ENCODE assay signal across 21 cellular contexts in genomic region chr7:138313829-138314178, GRCh38.
DNase-seq lines count a peak whose midpoint lies in the region; ATAC-seq, FAIRE-seq and TF ChIP-seq lines count a peak whose summit lies in the region.
"Had no signal": no experiment of that assay in that cellular context is flagged by ENCODE, and none has a peak within 500 bp of the region (broad histone marks: within the 10 kb centered on the region; RNA-seq: fewer than 3 reads in every experiment).

No MANE protein-coding gene starts in this region.

- no peaks in the 10 kb centered on the region for H3K9me3 ChIP-seq in CD8-positive, alpha-beta memory T cell (ENCODE audit: low read length)
- no peaks in the 10 kb centered on the region for H3K9me3 ChIP-seq in GM12878 (replicated peaks; ENCODE audit: control insufficient read depth, insufficient read depth, low read length)
- no peaks in the 10 kb centered on the region for H3K9me3 ChIP-seq in neural progenitor cell (ENCODE audit: low read depth)
- peaks cover 0 to 4% (median 0%) of the 10 kb centered on the region in 4 donors for H3K9me3 ChIP-seq in stomach
- H3K9me3 ChIP-seq: SK-N-SH had no signal

- no peak overlapping the region for H3K9ac ChIP-seq in GM12878 (ENCODE audit: control insufficient read depth, insufficient read depth, low read length)
- no peak overlapping the region for H3K9ac ChIP-seq in neural progenitor cell
- H3K9ac ChIP-seq: SK-N-SH had no signal

- H3K36me3 Mint-ChIP-seq in CD8-positive, alpha-beta memory T cell, result no peaks in the 10 kb centered on the region
- no peaks in the 10 kb centered on the region for H3K36me3 Mint-ChIP-seq in neural progenitor cell
- no peaks in the 10 kb centered on the region for H3K36me3 Mint-ChIP-seq in activated naive CD4-positive, alpha-beta T cell treated with anti-CD3 and anti-CD28 coated beads, Interleukin-2, amount 10 ng/mL, durations not matched to agents 7 days and 5 days
- H3K36me3 Mint-ChIP-seq: CD4-positive, alpha-beta memory T cell had no signal

- 31% methylated on average over 2 of the region's 2 CpGs for WGBS in GM12878 (ENCODE audit: insufficient coverage, insufficient replicate concordance, low lambda C conversion rate, missing lambda C conversion rate)
- WGBS in stomach, 5 donors, result 61 to 73% (median 68%) methylated on average over 2 of the region's 2 CpGs

- SMC1A ChIA-PET in GM12878 (lab: Charles Lee; ENCODE audit: uncharacterized antibody, unreplicated experiment), result interaction anchor here (1.2 to 1.7 kb wide), 4 partner anchors 16 to 152 kb away, joined by 3 to 4 read pairs (median 4); no protein-coding TSS in a partner anchor

- H3K27me3 ChIP-seq in CD8-positive, alpha-beta memory T cell (ENCODE audit: insufficient read depth, low read length, poor library complexity, severe bottlenecking), result no peaks in the 10 kb centered on the region
- H3K27me3 ChIP-seq in GM12878 (replicated peaks in 1 of 2; ENCODE audit: control insufficient read depth in 2 of 2, insufficient read depth in 2 of 2, low read length in 1 of 2), result no peaks in the 10 kb centered on the region
- H3K27me3 ChIP-seq in neural progenitor cell, result no peaks in the 10 kb centered on the region
- no peaks in the 10 kb centered on the region for H3K27me3 ChIP-seq in stomach

- no peaks in the 10 kb centered on the region for H3K36me3 ChIP-seq in CD8-positive, alpha-beta memory T cell (ENCODE audit: insufficient read depth, low read length)
- H3K36me3 ChIP-seq in GM12878 (ENCODE audit: control insufficient read depth in 2 of 2, insufficient read depth in 2 of 2, low read length in 1 of 2) (no peaks in the 10 kb centered on the region), neural progenitor cell (no peaks in the 10 kb centered on the region), stomach (no peaks in the 10 kb centered on the region)

- H3K4me1 Mint-ChIP-seq in CD8-positive, alpha-beta memory T cell, result no peaks in the 10 kb centered on the region
- peaks cover 5% of the 10 kb centered on the region for H3K4me1 Mint-ChIP-seq in neural progenitor cell
- H3K4me1 Mint-ChIP-seq in activated naive CD4-positive, alpha-beta T cell treated with anti-CD3 and anti-CD28 coated beads, Interleukin-2, amount 10 ng/mL, durations not matched to agents 7 days and 5 days, result no peaks in the 10 kb centered on the region
- H3K4me1 Mint-ChIP-seq: CD4-positive, alpha-beta memory T cell had no signal

- RAD21 ChIA-PET in GM12878 (lab: Charles Lee; ENCODE audit: unreplicated experiment), result interaction anchor here (1.0 to 1.9 kb wide), 2 partner anchors 33 to 425 kb away, joined by 4 to 5 read pairs; no protein-coding TSS in a partner anchor

- TF ChIP-seq POLR2A in GM12878 (IDR thresholded peaks at IDR 0.05; ENCODE audit: low read depth, low read length) (no peak), stomach (IDR thresholded peaks at IDR 0.05) (no peak)

- no peak for TF ChIP-seq EP300 in GM12878 (IDR thresholded peaks at IDR 0.05; ENCODE audit: borderline replicate concordance in 1 of 2, control insufficient read depth in 1 of 2, low read depth in 2 of 2, low read length in 2 of 2)
- no peak for TF ChIP-seq EP300 in stomach (IDR thresholded peaks at IDR 0.05)

- FAIRE-seq in GM12878 (lab: Jason Lieb, UNC), result no peak
- FAIRE-seq: A204.1, H1 had no signal

- H3K27ac ChIP-seq in CD8-positive, alpha-beta memory T cell (ENCODE audit: low read depth, low read length), result peak overlapping the region; percentile 7
- H3K27ac ChIP-seq in GM12878 (ENCODE audit: control insufficient read depth, insufficient read depth) (no peak overlapping the region), neural progenitor cell (no peak overlapping the region), stomach (peak overlapping the region in 3 of 5 donors; percentile 51 to 63 (median 61))
- H3K27ac ChIP-seq: HL-60 had no signal

- no peaks in the 10 kb centered on the region for H3F3A ChIP-seq in neural progenitor cell (ENCODE audit: low read depth)

- peaks cover 0 to 2% (median 0%) of the 10 kb centered on the region in 5 donors for H3K9me3 Mint-ChIP-seq in CD8-positive, alpha-beta memory T cell
- peaks cover 18% of the 10 kb centered on the region for H3K9me3 Mint-ChIP-seq in neural progenitor cell
- H3K9me3 Mint-ChIP-seq in activated naive CD4-positive, alpha-beta T cell treated with anti-CD3 and anti-CD28 coated beads, Interleukin-2, amount 10 ng/mL, durations not matched to agents 7 days and 5 days, result no peaks in the 10 kb centered on the region

- in situ Hi-C loops in GM12878 (cut with MboI), result no loop called here

- intact Hi-C loops in GM12878 (cut with micrococcal nuclease; ENCODE audit: unreplicated experiment), result no loop called here
- intact Hi-C loops in stomach (cut with DNase I; ENCODE audit: low total_unique reads), result no loop called here

- no peak overlapping the region for H3K27ac Mint-ChIP-seq in CD8-positive, alpha-beta memory T cell
- H3K27ac Mint-ChIP-seq in neural progenitor cell, result peak overlapping the region; percentile 69
- no peak overlapping the region for H3K27ac Mint-ChIP-seq in activated naive CD4-positive, alpha-beta T cell treated with anti-CD3 and anti-CD28 coated beads, Interleukin-2, amount 10 ng/mL, durations not matched to agents 7 days and 5 days
- H3K27ac Mint-ChIP-seq: CD4-positive, alpha-beta memory T cell had no signal

- peak overlapping the region; percentile 34; the same call in 1 of the 2 replicates for H2AFZ ChIP-seq in GM12878 (ENCODE audit: control insufficient read depth, low read depth, low read length)
- H2AFZ ChIP-seq in neural progenitor cell (replicated peaks), result no peak overlapping the region

- ATAC-seq in GM12878, result no peak
- ATAC-seq: HCT116 had no signal

- no peak overlapping the region for H3K4me3 Mint-ChIP-seq in CD8-positive, alpha-beta memory T cell
- no peak overlapping the region for H3K4me3 Mint-ChIP-seq in neural progenitor cell
- no peak overlapping the region for H3K4me3 Mint-ChIP-seq in activated naive CD4-positive, alpha-beta T cell treated with anti-CD3 and anti-CD28 coated beads, Interleukin-2, amount 10 ng/mL, durations not matched to agents 7 days and 5 days
- H3K4me3 Mint-ChIP-seq: CD4-positive, alpha-beta memory T cell had no signal

- POLR2A ChIA-PET in CD8-positive, alpha-beta memory T cell (lab: Charles Lee), result no interaction called here
- POLR2A ChIA-PET in GM12878 (lab: Charles Lee), result interaction anchor here (0.6 to 0.7 kb wide), 2 partner anchors 291 to 559 kb away, joined by 3 read pairs; no protein-coding TSS in a partner anchor

- H3K4me3 ChIP-seq in CD8-positive, alpha-beta memory T cell (ENCODE audit: low read length), result no peak overlapping the region
- H3K4me3 ChIP-seq in GM12878, result no peak overlapping the region
- no peak overlapping the region for H3K4me3 ChIP-seq in neural progenitor cell
- H3K4me3 ChIP-seq in stomach, result no peak overlapping the region

- no peaks in the 10 kb centered on the region for H3K4me1 ChIP-seq in CD8-positive, alpha-beta memory T cell (ENCODE audit: insufficient read depth, low read length)
- no peaks in the 10 kb centered on the region for H3K4me1 ChIP-seq in GM12878 (ENCODE audit: control insufficient read depth, insufficient read depth, low read length)
- no peaks in the 10 kb centered on the region for H3K4me1 ChIP-seq in neural progenitor cell
- peaks cover 0 to 6% (median 3%) of the 10 kb centered on the region in 4 donors for H3K4me1 ChIP-seq in stomach

- BruUV-seq in GM12878 (replicated peaks; lab: Mats Ljungman, UMichigan), result no TSS peak

- H3K79me2 ChIP-seq in GM12878 (ENCODE audit: control insufficient read depth, insufficient read depth, low read length) (no peaks in the 10 kb centered on the region), neural progenitor cell (ENCODE audit: low read depth) (no peaks in the 10 kb centered on the region)

- H3K27me3 Mint-ChIP-seq in CD8-positive, alpha-beta memory T cell, result peaks cover 1 to 24% of the 10 kb centered on the region in 2 donors
- peaks cover 2% of the 10 kb centered on the region for H3K27me3 Mint-ChIP-seq in neural progenitor cell (ENCODE audit: insufficient read depth, low read depth)
- H3K27me3 Mint-ChIP-seq in activated naive CD4-positive, alpha-beta T cell treated with anti-CD3 and anti-CD28 coated beads, Interleukin-2, amount 10 ng/mL, durations not matched to agents 7 days and 5 days, result no peaks in the 10 kb centered on the region

- no peak for TF ChIP-seq CTCF in GM12878 (IDR thresholded peaks at IDR 0.05 in 2 of 3, conservative IDR thresholded peaks at IDR 0.05 in 1 of 3; ENCODE audit: control insufficient read depth in 2 of 3, extremely low read depth in 1 of 3, insufficient read depth in 1 of 3, low read depth in 3 of 3, low read length in 3 of 3)
- no peak for TF ChIP-seq CTCF in neural progenitor cell (IDR thresholded peaks at IDR 0.05)
- no peak for TF ChIP-seq CTCF in stomach (IDR thresholded peaks at IDR 0.05)

- H3K4me2 ChIP-seq in GM12878 (ENCODE audit: control insufficient read depth, insufficient read depth) (no peak overlapping the region), neural progenitor cell (no peak overlapping the region)
- H3K4me2 ChIP-seq: SK-N-SH had no signal

- CTCF ChIA-PET in CD8-positive, alpha-beta memory T cell (lab: Charles Lee), result no interaction called here
- CTCF ChIA-PET in GM12878 (lab: Yijun Ruan, JAX), result no interaction called here
- CTCF ChIA-PET in activated naive CD4-positive, alpha-beta T cell treated with anti-CD3 and anti-CD28 coated beads, Interleukin-2, amount 10 ng/mL, durations not matched to agents 7 days and 5 days (lab: Charles Lee), result no interaction called here

- no peak for TF ChIP-seq RAD21 in GM12878 (IDR thresholded peaks at IDR 0.05; ENCODE audit: insufficient read depth, low read depth, low read length)

- no peaks in the 10 kb centered on the region for H4K20me1 ChIP-seq in GM12878 (ENCODE audit: control insufficient read depth, insufficient read depth)
- no peaks in the 10 kb centered on the region for H4K20me1 ChIP-seq in neural progenitor cell (ENCODE audit: low read depth)

- no peak for DNase-seq in CD8-positive, alpha-beta memory T cell
- DNase-seq in GM12878 (ENCODE audit: low read depth, low spot score), result no peak
- DNase-seq in neural progenitor cell (ENCODE audit: low spot score), result no peak
- DNase-seq in stomach, result no peak
- no peak for DNase-seq in activated naive CD4-positive, alpha-beta T cell treated with anti-CD3 and anti-CD28 coated beads, Interleukin-2, amount 10 ng/mL, durations not matched to agents 7 days and 5 days
- no peak for DNase-seq in SIG-M5 treated with dmso at 0.1 percent for 504 hours (lab: John Stamatoyannopoulos, UW; ENCODE audit: unreplicated experiment)
- DNase-seq in NCI-H1694 (lab: John Stamatoyannopoulos, UW), result no peak
- DNase-seq: C1 segment of cervical spinal cord; Caco-2; CD4-positive, alpha-beta memory T cell; GDM1; Kasumi-1; NCI-H2029 treated with DMSO at 0.1 percent for 48 hours; NCI-H526 treated with DMSO at 0.1 percent for 48 hours; SIG-M5; SK-N-SH; SW 1271 had no signal

TF ChIP-seq in GM12878, 131 proteins besides CTCF, POLR2A, EP300 and RAD21 (continues in another document):
- TF ChIP-seq SREBF2 (IDR thresholded peaks at IDR 0.05; ENCODE audit: low read length), result no peak

Comparison
In these comparisons a context has a peak if more than half of its experiments do, and no peak if none do; other contexts are left out.
1. H3K27ac ChIP-seq: peak in CD8-positive, alpha-beta memory T cell (single experiment) and stomach (3 of 5); none in GM12878 (single experiment) and neural progenitor cell (single experiment).